7 cellular contexts compared by ENCODE assay signal in the genomic region with DNA sequence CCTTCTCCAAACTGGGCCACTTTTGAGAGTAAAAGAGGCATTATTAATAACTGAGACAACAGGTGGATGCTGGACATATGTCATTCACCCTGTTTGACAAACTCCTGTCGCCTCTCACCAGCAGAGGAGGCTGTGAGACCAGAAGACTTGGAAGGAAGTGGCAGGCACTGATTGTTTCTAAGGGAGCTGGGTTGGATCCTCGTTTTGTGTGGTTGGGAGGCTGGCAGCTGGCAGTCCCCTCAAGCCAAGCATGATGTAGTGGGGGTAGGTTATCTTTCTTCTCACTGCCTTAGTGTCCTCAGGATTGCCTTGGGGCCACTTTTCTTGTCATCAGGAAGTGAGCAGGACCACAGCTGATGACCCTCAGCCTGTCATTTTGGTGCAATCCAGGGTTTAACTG.
DNase-seq lines count a peak whose midpoint lies in the region; ATAC-seq and TF ChIP-seq lines count a peak whose summit lies in the region.

No MANE protein-coding gene starts in this region.

- H4K20me1 ChIP-seq in KMS-11 (ENCODE audit: insufficient read depth) = no peaks in the 10 kb centered on the region
- no peaks in the 10 kb centered on the region for H4K20me1 ChIP-seq in neural progenitor cell (ENCODE audit: low read depth)

- H3K9ac ChIP-seq in KMS-11 = no peak overlapping the region
- no peak overlapping the region for H3K9ac ChIP-seq in neural progenitor cell

- peaks cover 5% of the 10 kb centered on the region for H3F3A ChIP-seq in neural progenitor cell (ENCODE audit: low read depth)

- no peaks in the 10 kb centered on the region for H3K27me3 Mint-ChIP-seq in chondrocyte (ENCODE audit: low read depth)
- peaks cover 4% of the 10 kb centered on the region for H3K27me3 Mint-ChIP-seq in neural progenitor cell (ENCODE audit: insufficient read depth, low read depth)
- H3K27me3 Mint-ChIP-seq in activated T-helper 1 cell treated with anti-CD3 and anti-CD28 coated beads, Interleukin-12 subunit alpha, Interleukin-12 subunit beta, Interleukin-2, Interleukin-4 antibody, amounts not matched to agents 30 ng/mL and 10 ng/mL and 1 ng/mL, durations not matched to agents 14 hours and 24 hours and 36 hours (ENCODE audit: insufficient read depth) = no peaks in the 10 kb centered on the region

- H3K27ac ChIP-seq in KMS-11 (no peak overlapping the region), neural progenitor cell (no peak overlapping the region)

- H2AFZ ChIP-seq in KMS-11 (ENCODE audit: low read depth) (no peak overlapping the region), neural progenitor cell (replicated peaks) (peak overlapping the region; percentile 30)

- H3K36me3 ChIP-seq in GM06990 (ENCODE audit: control insufficient read depth, insufficient read depth, low read length) = no peaks in the 10 kb centered on the region
- no peaks in the 10 kb centered on the region for H3K36me3 ChIP-seq in KMS-11 (ENCODE audit: insufficient read depth)
- no peaks in the 10 kb centered on the region for H3K36me3 ChIP-seq in neural progenitor cell

- no peak overlapping the region for H3K4me3 ChIP-seq in GM06990 (replicated peaks; ENCODE audit: low read depth, low read length)
- H3K4me3 ChIP-seq in KMS-11 (IDR thresholded peaks at IDR 0.05; ENCODE audit: insufficient read depth, low read depth, low read length) = no peak overlapping the region
- no peak overlapping the region for H3K4me3 ChIP-seq in neural progenitor cell

- H3K27me3 ChIP-seq in GM06990 (replicated peaks; ENCODE audit: control insufficient read depth, insufficient read depth, low read length) (no peaks in the 10 kb centered on the region; the same call in 1 of the 2 replicates), KMS-11 (ENCODE audit: insufficient read depth, low read depth) (no peaks in the 10 kb centered on the region), neural progenitor cell (no peaks in the 10 kb centered on the region)

- DNase-seq in GM06990 (ENCODE audit: extremely low read depth, insufficient read length) (no peak), chondrocyte (ENCODE audit: low spot score) (no peak), neural progenitor cell (ENCODE audit: low spot score) (peak; percentile 59), G401 (ENCODE audit: low spot score) (no peak)
- DNase-seq in activated T-helper 1 cell treated with anti-CD3 and anti-CD28 coated beads, Interleukin-12 subunit alpha, Interleukin-12 subunit beta, Interleukin-2, Interleukin-4 antibody, amounts not matched to agents 30 ng/mL and 10 ng/mL and 1 ng/mL, durations not matched to agents 14 hours and 24 hours and 36 hours (ENCODE audit: low spot score) = no peak

- intact Hi-C loops in activated T-helper 1 cell treated with anti-CD3 and anti-CD28 coated beads, Interleukin-12 subunit alpha, Interleukin-12 subunit beta, Interleukin-2, Interleukin-4 antibody, amounts not matched to agents 30 ng/mL and 10 ng/mL and 1 ng/mL, durations not matched to agents 14 hours and 24 hours and 36 hours (cut with micrococcal nuclease) = loop anchor here (1.0 to 5.0 kb wide), 3 partner anchors 47 to 186 kb away; no protein-coding TSS in a partner anchor

- TF ChIP-seq CTCF in GM06990 (IDR thresholded peaks at IDR 0.05; ENCODE audit: insufficient read depth, low read length, poor library complexity, severe bottlenecking) = peak; percentile 42
- peak; percentile 31; the same call in 1 of the 2 replicates for TF ChIP-seq CTCF in KMS-11 (conservative IDR thresholded peaks at IDR 0.05; ENCODE audit: low read depth, low read length)
- TF ChIP-seq CTCF in chondrocyte (IDR thresholded peaks at IDR 0.05) = peak; percentile 79
- peak; percentile 56 for TF ChIP-seq CTCF in neural progenitor cell (IDR thresholded peaks at IDR 0.05)

- H3K27ac Mint-ChIP-seq in chondrocyte (ENCODE audit: unreplicated experiment) (peak overlapping the region; percentile 94), neural progenitor cell (peak overlapping the region; percentile 49)
- no peak overlapping the region for H3K27ac Mint-ChIP-seq in activated T-helper 1 cell treated with anti-CD3 and anti-CD28 coated beads, Interleukin-12 subunit alpha, Interleukin-12 subunit beta, Interleukin-2, Interleukin-4 antibody, amounts not matched to agents 30 ng/mL and 10 ng/mL and 1 ng/mL, durations not matched to agents 14 hours and 24 hours and 36 hours

- ATAC-seq in HG03354 (IDR thresholded peaks at IDR 0.05; ENCODE audit: poor library complexity, severe bottlenecking, unreplicated experiment) = no peak

- H3K4me1 Mint-ChIP-seq in chondrocyte (ENCODE audit: low read depth) (peaks cover 64% of the 10 kb centered on the region), neural progenitor cell (peaks cover 30% of the 10 kb centered on the region)
- no peaks in the 10 kb centered on the region for H3K4me1 Mint-ChIP-seq in activated T-helper 1 cell treated with anti-CD3 and anti-CD28 coated beads, Interleukin-12 subunit alpha, Interleukin-12 subunit beta, Interleukin-2, Interleukin-4 antibody, amounts not matched to agents 30 ng/mL and 10 ng/mL and 1 ng/mL, durations not matched to agents 14 hours and 24 hours and 36 hours (ENCODE audit: low read depth)

- H3K9me3 ChIP-seq in neural progenitor cell (ENCODE audit: low read depth) = no peaks in the 10 kb centered on the region

- in situ Hi-C loops in G401 (cut with HindIII; ENCODE audit: low sequenced_read_pairs) = no loop called here

- H3K4me3 Mint-ChIP-seq in chondrocyte (ENCODE audit: unreplicated experiment) (no peak overlapping the region), neural progenitor cell (no peak overlapping the region)
- no peak overlapping the region for H3K4me3 Mint-ChIP-seq in activated T-helper 1 cell treated with anti-CD3 and anti-CD28 coated beads, Interleukin-12 subunit alpha, Interleukin-12 subunit beta, Interleukin-2, Interleukin-4 antibody, amounts not matched to agents 30 ng/mL and 10 ng/mL and 1 ng/mL, durations not matched to agents 14 hours and 24 hours and 36 hours

- H3K36me3 Mint-ChIP-seq in chondrocyte (ENCODE audit: low read depth) (no peaks in the 10 kb centered on the region), neural progenitor cell (no peaks in the 10 kb centered on the region)
- no peaks in the 10 kb centered on the region for H3K36me3 Mint-ChIP-seq in activated T-helper 1 cell treated with anti-CD3 and anti-CD28 coated beads, Interleukin-12 subunit alpha, Interleukin-12 subunit beta, Interleukin-2, Interleukin-4 antibody, amounts not matched to agents 30 ng/mL and 10 ng/mL and 1 ng/mL, durations not matched to agents 14 hours and 24 hours and 36 hours (ENCODE audit: low read depth)

- H3K4me2 ChIP-seq in KMS-11 (no peak overlapping the region), neural progenitor cell (no peak overlapping the region)

- H3K79me2 ChIP-seq in KMS-11 (ENCODE audit: insufficient read depth, low read depth) (no peaks in the 10 kb centered on the region), neural progenitor cell (ENCODE audit: low read depth) (no peaks in the 10 kb centered on the region)

- H3K9me3 Mint-ChIP-seq in chondrocyte (ENCODE audit: low read depth) (peaks cover 6% of the 10 kb centered on the region), neural progenitor cell (peaks cover 3% of the 10 kb centered on the region)
- H3K9me3 Mint-ChIP-seq in activated T-helper 1 cell treated with anti-CD3 and anti-CD28 coated beads, Interleukin-12 subunit alpha, Interleukin-12 subunit beta, Interleukin-2, Interleukin-4 antibody, amounts not matched to agents 30 ng/mL and 10 ng/mL and 1 ng/mL, durations not matched to agents 14 hours and 24 hours and 36 hours = no peaks in the 10 kb centered on the region

- H3K4me1 ChIP-seq in KMS-11 (ENCODE audit: low read depth, poor library complexity, severe bottlenecking) = no peaks in the 10 kb centered on the region
- H3K4me1 ChIP-seq in neural progenitor cell = peaks cover 14% of the 10 kb centered on the region
